Comparison of ENCODE assay signal across 18 cellular contexts in genomic region chr16:22235839-22236745, GRCh38. TPM values are rescaled to one million over a fixed set of nuclear protein-coding genes. Genes with fewer than 3 reads are reported as not detected.
A peak's percentile ranks its signal among the peaks of the same experiment; 100 is the strongest.
DNase-seq lines count a peak whose midpoint lies in the region; ATAC-seq, FAIRE-seq and TF ChIP-seq lines count a peak whose summit lies in the region.
"Had no signal": no experiment of that assay in that cellular context is flagged by ENCODE, and none has a peak within 500 bp of the region (broad histone marks: within the 10 kb centered on the region; RNA-seq: fewer than 3 reads in every experiment).

No MANE protein-coding gene starts in this region.

- intact Hi-C loops in tibial artery (cut with DNase I; ENCODE audit: low total_unique reads), result loop anchor here (10.0 kb wide), 1 partner anchor 59 kb away; the partner anchor contains the start of gene POLR3E

- H2AFZ ChIP-seq in trophoblast cell (ENCODE audit: insufficient read depth, low read length, poor library complexity), result no peak overlapping the region

- H3K36me3 ChIP-seq in bronchial epithelial cell (ENCODE audit: control insufficient read depth, insufficient read depth, low read length), result no peaks in the 10 kb centered on the region
- peaks cover 9 to 38% (median 26%) of the 10 kb centered on the region in 3 donors for H3K36me3 ChIP-seq in tibial artery
- H3K36me3 ChIP-seq in trophoblast cell (ENCODE audit: control insufficient read depth in 1 of 2, insufficient read depth in 2 of 2, low read length in 2 of 2), result peaks cover 0 to 2% of the 10 kb centered on the region in 2 experiments

- H3K27ac ChIP-seq in tibial artery, result peak overlapping the region; percentile 24 to 43
- H3K27ac ChIP-seq in trophoblast cell (ENCODE audit: low read depth, low read length), result no peak overlapping the region
- H3K27ac ChIP-seq: WERI-Rb-1 had no signal

- no peak overlapping the region for H3K14ac ChIP-seq in trophoblast cell (ENCODE audit: low read length)

- no peak overlapping the region for H3K23ac ChIP-seq in trophoblast cell (ENCODE audit: low read length)

- H4K12ac ChIP-seq in trophoblast cell (ENCODE audit: low read depth, low read length), result no peak overlapping the region

- H2BK12ac ChIP-seq in trophoblast cell (ENCODE audit: low read length), result no peak overlapping the region

- DNase-seq in NB4 (ENCODE audit: low read depth) (peak; percentile 28), bronchial epithelial cell (ENCODE audit: low read depth) (peak; percentile 32), iris pigment epithelial cell (ENCODE audit: low read depth) (peak; percentile 53), tibial artery (peak; percentile 79 to 81), trophoblast cell (no peak), Ammon's horn (ENCODE audit: low spot score) (no peak)
- DNase-seq: C1 segment of cervical spinal cord; DMS153; mesendoderm; NCI-H1048; NCI-H2107; NCI-H748 treated with DMSO at 0.1 percent for 48 hours; stimulated activated CD4-positive, alpha-beta T cell treated with anti-CD3 and anti-CD28 coated beads, Interleukin-4, amount 100 ng/mL, for 1 hour; WERI-Rb-1 had no signal

- H3K79me1 ChIP-seq in trophoblast cell (ENCODE audit: low read length), result no peaks in the 10 kb centered on the region

- no peak overlapping the region for H2AK5ac ChIP-seq in trophoblast cell (ENCODE audit: low read length)

- no peak overlapping the region for H3K18ac ChIP-seq in trophoblast cell (ENCODE audit: low read length)

- H3K9me3 ChIP-seq in tibial artery (no peaks in the 10 kb centered on the region), trophoblast cell (ENCODE audit: insufficient read depth, low read depth, low read length) (no peaks in the 10 kb centered on the region)
- H3K9me3 ChIP-seq: Peyer's patch had no signal

- no peak overlapping the region for H2BK5ac ChIP-seq in trophoblast cell (ENCODE audit: low read depth, low read length, poor library complexity)

- H3K4ac ChIP-seq in trophoblast cell (ENCODE audit: low read depth, low read length), result no peak overlapping the region

- no CpG with 5 or more reads among the region's 9 CpGs for WGBS in trophoblast cell (ENCODE audit: extremely low coverage, insufficient coverage, insufficient read length)

- no peak overlapping the region for H4K91ac ChIP-seq in trophoblast cell (ENCODE audit: low read depth, low read length)

- TF ChIP-seq CTCF in NB4 (IDR thresholded peaks at IDR 0.05; ENCODE audit: low read depth, low read length) (no peak), bronchial epithelial cell (IDR thresholded peaks at IDR 0.05; ENCODE audit: insufficient read depth, low read length, severe bottlenecking) (no peak), tibial artery (IDR thresholded peaks at IDR 0.05) (no peak)

- TF ChIP-seq POLR2A in NB4 (IDR thresholded peaks at IDR 0.05; ENCODE audit: extremely low read depth, insufficient read length), result no peak

- H3K4me1 ChIP-seq in tibial artery, result peaks cover 0 to 63% (median 32%) of the 10 kb centered on the region in 4 donors
- H3K4me1 ChIP-seq in trophoblast cell (ENCODE audit: control insufficient read depth in 1 of 2, insufficient read depth in 2 of 2, low read length in 2 of 2), result no peaks in the 10 kb centered on the region

- no peaks in the 10 kb centered on the region for H3K79me2 ChIP-seq in trophoblast cell (ENCODE audit: control insufficient read depth, insufficient read depth, low read length, poor library complexity)

- no peak for FAIRE-seq in bronchial epithelial cell (lab: Jason Lieb, UNC)
- FAIRE-seq: H54, islet of Langerhans had no signal

- H4K8ac ChIP-seq in trophoblast cell (ENCODE audit: low read depth, low read length), result no peak overlapping the region

- H3K9ac ChIP-seq in trophoblast cell (ENCODE audit: low read length), result no peak overlapping the region

- H3K4me3 ChIP-seq in NB4 (ENCODE audit: low read depth, low read length) (no peak overlapping the region), bronchial epithelial cell (ENCODE audit: low read depth, low read length) (no peak overlapping the region), tibial artery (no peak overlapping the region), trophoblast cell (ENCODE audit: low read depth, low read length) (no peak overlapping the region)
- H3K4me3 ChIP-seq: Peyer's patch had no signal

- no peak overlapping the region for H2BK120ac ChIP-seq in trophoblast cell (ENCODE audit: insufficient read depth, low read length, poor library complexity)

- no peaks in the 10 kb centered on the region for H3K27me3 ChIP-seq in bronchial epithelial cell (ENCODE audit: control insufficient read depth, insufficient read depth, low read length)
- no peaks in the 10 kb centered on the region for H3K27me3 ChIP-seq in tibial artery
- H3K27me3 ChIP-seq in trophoblast cell (ENCODE audit: insufficient read depth, low read length), result no peaks in the 10 kb centered on the region
- H3K27me3 ChIP-seq: Peyer's patch had no signal

- ATAC-seq in HG02642 (IDR thresholded peaks at IDR 0.05; ENCODE audit: poor library complexity, unreplicated experiment), result no peak

- H3K4me2 ChIP-seq in trophoblast cell (ENCODE audit: low read length), result no peak overlapping the region

RNA-seq across cellular contexts. Expression of gene EEF2K, which starts 30.0 kb away (rescaled TPM):
- 4.2 and 6.3 TPM in 2 replicates for total RNA-seq in bronchial epithelial cell
- polyA plus RNA-seq in trophoblast cell (2013), result 6.4 and 6.7 TPM in 2 replicates

Comparison
In these comparisons a context has a peak if more than half of its experiments do, and no peak if none do; other contexts are left out.
1. DNase-seq: peak in NB4 (single experiment), bronchial epithelial cell (single experiment), iris pigment epithelial cell (single experiment) and tibial artery (2 of 2); none in trophoblast cell (0 of 2) and Ammon's horn (single experiment).